In genomic region chr3:8836096-8836495, GRCh38 we compare ENCODE assay signal across 1 cellular context.
TF ChIP-seq lines count a peak whose summit lies in the region.

No MANE protein-coding gene starts in this region.

TF ChIP-seq in HEK293, 187 proteins besides CTCF, POLR2A, EP300 and RAD21 (continued from another document):
- TF ChIP-seq PRDM10 (tag by site-specific recombination; IDR thresholded peaks at IDR 0.05) = 0 out of 2 replicates have a peak, but pooled peaks have one; percentile 22
- TF ChIP-seq ZNF140 (tag by site-specific recombination; IDR thresholded peaks at IDR 0.05) = no peak
